1 cellular context compared by ENCODE assay signal in genomic region chr5:138544171-138545134, GRCh38.
A peak's percentile ranks its signal among the peaks of the same experiment; 100 is the strongest.
TF ChIP-seq lines count a peak whose summit lies in the region.

No MANE protein-coding gene starts in this region.

TF ChIP-seq in K562, 482 proteins besides CTCF, POLR2A, EP300 and RAD21 (continued from another document):
- TF ChIP-seq, protein P1, sequence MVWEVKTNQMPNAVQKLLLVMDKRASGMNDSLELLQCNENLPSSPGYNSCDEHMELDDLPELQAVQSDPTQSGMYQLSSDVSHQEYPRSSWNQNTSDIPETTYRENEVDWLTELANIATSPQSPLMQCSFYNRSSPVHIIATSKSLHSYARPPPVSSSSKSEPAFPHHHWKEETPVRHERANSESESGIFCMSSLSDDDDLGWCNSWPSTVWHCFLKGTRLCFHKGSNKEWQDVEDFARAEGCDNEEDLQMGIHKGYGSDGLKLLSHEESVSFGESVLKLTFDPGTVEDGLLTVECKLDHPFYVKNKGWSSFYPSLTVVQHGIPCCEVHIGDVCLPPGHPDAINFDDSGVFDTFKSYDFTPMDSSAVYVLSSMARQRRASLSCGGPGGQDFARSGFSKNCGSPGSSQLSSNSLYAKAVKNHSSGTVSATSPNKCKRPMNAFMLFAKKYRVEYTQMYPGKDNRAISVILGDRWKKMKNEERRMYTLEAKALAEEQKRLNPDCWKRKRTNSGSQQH (CRISPR knock-in tag; IDR thresholded peaks at IDR 0.05), result peak; percentile 15
- TF ChIP-seq NCOR1 (IDR thresholded peaks at IDR 0.05) (no peak), RBBP5 (IDR thresholded peaks at IDR 0.05; ENCODE audit: borderline replicate concordance, insufficient read depth, low read length, poor library complexity, severe bottlenecking) (peak; percentile 34), ARNT (IDR thresholded peaks at IDR 0.05) (no peak), MCM7 (IDR thresholded peaks at IDR 0.05) (no peak), TEAD4 (IDR thresholded peaks at IDR 0.05; ENCODE audit: low read length) (0 out of 2 replicates have a peak, but pooled peaks have one; percentile 5), TEAD4 (CRISPR knock-in tag; IDR thresholded peaks at IDR 0.05; ENCODE audit: borderline replicate concordance) (no peak), CEBPG (CRISPR knock-in tag; IDR thresholded peaks at IDR 0.05) (no peak), CEBPG (tag; conservative IDR thresholded peaks at IDR 0.05 in 1 of 2, IDR thresholded peaks at IDR 0.05 in 1 of 2) (no peak), BACH1 (tag; IDR thresholded peaks at IDR 0.05) (0 out of 2 replicates have a peak, but pooled peaks have one; percentile 18), NFRKB (IDR thresholded peaks at IDR 0.05; ENCODE audit: low read depth) (no peak), MAFG (tag; conservative IDR thresholded peaks at IDR 0.05) (0 out of 2 replicates have a peak, but pooled peaks have one; percentile 12), RBM15 (IDR thresholded peaks at IDR 0.05; ENCODE audit: insufficient read depth, low read length) (no peak), MEIS2 (IDR thresholded peaks at IDR 0.05; ENCODE audit: partially characterized antibody) (peak; percentile 2), PKNOX1 (IDR thresholded peaks at IDR 0.05) (0 out of 2 replicates have a peak, but pooled peaks have one; percentile 36), AFF4 (CRISPR knock-in tag; IDR thresholded peaks at IDR 0.05) (0 out of 2 replicates have a peak, but pooled peaks have one; percentile 19), RBFOX2 (IDR thresholded peaks at IDR 0.05; ENCODE audit: low read depth, low read length) (peak; percentile 72), SAFB (IDR thresholded peaks at IDR 0.05; ENCODE audit: borderline replicate concordance, low read depth, low read length) (no peak), TSC22D4 (tag; IDR thresholded peaks at IDR 0.05) (0 out of 2 replicates have a peak, but pooled peaks have one; percentile 25), C11orf30 (IDR thresholded peaks at IDR 0.05; ENCODE audit: low read depth) (peak; percentile 29; the same call in 1 of the 2 replicates), NFE2L1 (tag; IDR thresholded peaks at IDR 0.05; ENCODE audit: borderline replicate concordance, low read depth) (no peak), POLR2G (IDR thresholded peaks at IDR 0.05; ENCODE audit: low read depth, low read length) (peak; percentile 59; the same call in 1 of the 2 replicates), CREB1 (IDR thresholded peaks at IDR 0.05) (no peak), CREB1 (CRISPR knock-in tag; IDR thresholded peaks at IDR 0.05) (no peak), CUX1 (CRISPR knock-in tag; IDR thresholded peaks at IDR 0.05) (0 out of 2 replicates have a peak, but pooled peaks have one; percentile 32), NFE2 (IDR thresholded peaks at IDR 0.05; ENCODE audit: low read depth) (peak; percentile 31; the same call in 1 of the 2 replicates), SMARCA4 (IDR thresholded peaks at IDR 0.05) (no peak), RBM17 (IDR thresholded peaks at IDR 0.05; ENCODE audit: borderline replicate concordance, low read depth, low read length) (no peak), GTF2A2 (tag; IDR thresholded peaks at IDR 0.05) (no peak)
- TF ChIP-seq, protein P2, sequence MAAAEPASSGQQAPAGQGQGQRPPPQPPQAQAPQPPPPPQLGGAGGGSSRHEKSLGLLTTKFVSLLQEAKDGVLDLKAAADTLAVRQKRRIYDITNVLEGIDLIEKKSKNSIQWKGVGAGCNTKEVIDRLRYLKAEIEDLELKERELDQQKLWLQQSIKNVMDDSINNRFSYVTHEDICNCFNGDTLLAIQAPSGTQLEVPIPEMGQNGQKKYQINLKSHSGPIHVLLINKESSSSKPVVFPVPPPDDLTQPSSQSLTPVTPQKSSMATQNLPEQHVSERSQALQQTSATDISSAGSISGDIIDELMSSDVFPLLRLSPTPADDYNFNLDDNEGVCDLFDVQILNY (CRISPR knock-in tag; IDR thresholded peaks at IDR 0.05), result 0 out of 2 replicates have a peak, but pooled peaks have one; percentile 47
- TF ChIP-seq, protein P3, sequence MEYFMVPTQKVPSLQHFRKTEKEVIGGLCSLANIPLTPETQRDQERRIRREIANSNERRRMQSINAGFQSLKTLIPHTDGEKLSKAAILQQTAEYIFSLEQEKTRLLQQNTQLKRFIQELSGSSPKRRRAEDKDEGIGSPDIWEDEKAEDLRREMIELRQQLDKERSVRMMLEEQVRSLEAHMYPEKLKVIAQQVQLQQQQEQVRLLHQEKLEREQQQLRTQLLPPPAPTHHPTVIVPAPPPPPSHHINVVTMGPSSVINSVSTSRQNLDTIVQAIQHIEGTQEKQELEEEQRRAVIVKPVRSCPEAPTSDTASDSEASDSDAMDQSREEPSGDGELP (CRISPR knock-in tag; IDR thresholded peaks at IDR 0.05; ENCODE audit: borderline replicate concordance), result peak; percentile 35; the same call in 1 of the 2 replicates
- TF ChIP-seq, protein P4, sequence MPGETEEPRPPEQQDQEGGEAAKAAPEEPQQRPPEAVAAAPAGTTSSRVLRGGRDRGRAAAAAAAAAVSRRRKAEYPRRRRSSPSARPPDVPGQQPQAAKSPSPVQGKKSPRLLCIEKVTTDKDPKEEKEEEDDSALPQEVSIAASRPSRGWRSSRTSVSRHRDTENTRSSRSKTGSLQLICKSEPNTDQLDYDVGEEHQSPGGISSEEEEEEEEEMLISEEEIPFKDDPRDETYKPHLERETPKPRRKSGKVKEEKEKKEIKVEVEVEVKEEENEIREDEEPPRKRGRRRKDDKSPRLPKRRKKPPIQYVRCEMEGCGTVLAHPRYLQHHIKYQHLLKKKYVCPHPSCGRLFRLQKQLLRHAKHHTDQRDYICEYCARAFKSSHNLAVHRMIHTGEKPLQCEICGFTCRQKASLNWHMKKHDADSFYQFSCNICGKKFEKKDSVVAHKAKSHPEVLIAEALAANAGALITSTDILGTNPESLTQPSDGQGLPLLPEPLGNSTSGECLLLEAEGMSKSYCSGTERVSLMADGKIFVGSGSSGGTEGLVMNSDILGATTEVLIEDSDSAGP (CRISPR knock-in tag; IDR thresholded peaks at IDR 0.05), result 0 out of 2 replicates have a peak, but pooled peaks have one; percentile 43
TF ChIP-seq in K562: peak in this region for 29.
